Comparison of ENCODE assay signal across 20 cellular contexts in genomic region chr11:86782781-86783180, GRCh38.
"Had no signal": no experiment of that assay in that cellular context is flagged by ENCODE, and none has a peak within 500 bp of the region (broad histone marks: within the 10 kb centered on the region; RNA-seq: fewer than 3 reads in every experiment).

No MANE protein-coding gene starts in this region.

- ATAC-seq: activated CD8-positive, alpha-beta T cell treated with anti-CD3 and anti-CD28 coated beads, Interleukin-2, amount 10 ng/mL, durations not matched to agents 7 days and 5 days; body of pancreas; heart left ventricle; left cardiac atrium; naive thymus-derived CD4-positive, alpha-beta T cell; stimulated activated naive B cell treated with anti-CD40 and anti-IgM and Interleukin-4, amounts not matched to agents 10 μg/mL and 1 μg/mL and 100 μg/mL, for 72 hours had no signal

- H3K27ac ChIP-seq: body of pancreas, cardiac muscle cell, heart left ventricle, neural progenitor cell, testis, upper lobe of left lung had no signal

- H3K9me3 ChIP-seq: body of pancreas, heart left ventricle, testis, upper lobe of left lung had no signal

- H3K9ac ChIP-seq: neural progenitor cell had no signal

- H3K4me1 ChIP-seq: body of pancreas, heart left ventricle, testis, upper lobe of left lung had no signal

- H2AFZ ChIP-seq: neural progenitor cell had no signal

- H3K36me3 ChIP-seq: cardiac muscle cell, heart left ventricle, neural progenitor cell, upper lobe of left lung had no signal

- H3K4me2 ChIP-seq: neural progenitor cell had no signal

- DNase-seq: activated CD4-positive, alpha-beta T cell treated with anti-CD3 and anti-CD28 coated beads for 1 hour; activated CD4-positive, alpha-beta T cell treated with anti-CD3 and anti-CD28 coated beads, Interleukin-2, amount 50 U/mL, for 1 hour; activated CD8-positive, alpha-beta T cell treated with anti-CD3 and anti-CD28 coated beads, Interleukin-2, amount 10 ng/mL, durations not matched to agents 7 days and 5 days; activated gamma-delta T cell; anterior cingulate cortex; body of pancreas; heart left ventricle; islet precursor cell; left cardiac atrium; mesendoderm; naive thymus-derived CD4-positive, alpha-beta T cell; retina; stimulated activated CD4-positive, alpha-beta T cell treated with anti-CD3 and anti-CD28 coated beads, Interleukin-2, amount 100 ng/mL, for 48 hours; stimulated activated CD8-positive, alpha-beta memory T cell treated with anti-CD3 and anti-CD28 coated beads, Interleukin-4, amount 100 ng/mL, for 48 hours; stimulated activated naive B cell treated with anti-CD40 and anti-IgM and Interleukin-4, amounts not matched to agents 10 μg/mL and 1 μg/mL and 100 μg/mL, for 72 hours; T-helper 9 cell; testis; upper lobe of left lung had no signal

- H3K27me3 ChIP-seq: body of pancreas, cardiac muscle cell, heart left ventricle, neural progenitor cell, testis, upper lobe of left lung had no signal

- H3K4me3 ChIP-seq: body of pancreas, cardiac muscle cell, heart left ventricle, neural progenitor cell, testis, upper lobe of left lung had no signal
